Comparison of ENCODE assay signal across 15 cellular contexts in genomic region chr10:102507521-102507920, GRCh38. TPM values are rescaled to one million over a fixed set of nuclear protein-coding genes. Genes with fewer than 3 reads are reported as not detected.
"Had no signal": no experiment of that assay in that cellular context is flagged by ENCODE, and none has a peak within 500 bp of the region (broad histone marks: within the 10 kb centered on the region; RNA-seq: fewer than 3 reads in every experiment).

No MANE protein-coding gene starts in this region.

- H3K36me3 Mint-ChIP-seq: natural killer cell had no signal

- H3K9me3 ChIP-seq: sigmoid colon, thyroid gland had no signal

- H3K4me3 Mint-ChIP-seq: activated naive CD8-positive, alpha-beta T cell treated with anti-CD3 and anti-CD28 coated beads, Interleukin-2, amount 50 U/mL, for 24 hours; activated T-helper 17 cell treated with anti-CD3 and anti-CD28 coated beads, Interleukin-2, amount 50 U/mL, for 72 hours; endodermal cell; natural killer cell; stimulated activated effector memory CD8-positive, alpha-beta T cell treated with anti-CD3 and anti-CD28 coated beads, Interleukin-12 subunit alpha, Interleukin-12 subunit beta, amount 100 ng/mL, for 72 hours had no signal

- H3K27me3 Mint-ChIP-seq: activated naive CD8-positive, alpha-beta T cell treated with anti-CD3 and anti-CD28 coated beads, Interleukin-2, amount 50 U/mL, for 24 hours; activated T-helper 17 cell treated with anti-CD3 and anti-CD28 coated beads, Interleukin-2, amount 50 U/mL, for 72 hours had no signal

- H3K27ac Mint-ChIP-seq: activated naive CD8-positive, alpha-beta T cell treated with anti-CD3 and anti-CD28 coated beads, Interleukin-2, amount 50 U/mL, for 24 hours; endodermal cell; natural killer cell had no signal

- H3K27ac ChIP-seq: sigmoid colon, thyroid gland had no signal

- H3K27me3 ChIP-seq: dorsolateral prefrontal cortex, sigmoid colon, thyroid gland had no signal

- H3K4me3 ChIP-seq: dorsolateral prefrontal cortex, sigmoid colon, thyroid gland had no signal

- H3K9me3 Mint-ChIP-seq: activated naive CD8-positive, alpha-beta T cell treated with anti-CD3 and anti-CD28 coated beads, Interleukin-2, amount 50 U/mL, for 24 hours; activated T-helper 17 cell treated with anti-CD3 and anti-CD28 coated beads, Interleukin-2, amount 50 U/mL, for 72 hours; endodermal cell; natural killer cell; stimulated activated effector memory CD8-positive, alpha-beta T cell treated with anti-CD3 and anti-CD28 coated beads, Interleukin-12 subunit alpha, Interleukin-12 subunit beta, amount 100 ng/mL, for 72 hours had no signal

- ATAC-seq: activated naive CD8-positive, alpha-beta T cell treated with anti-CD3 and anti-CD28 coated beads, Interleukin-2, amount 50 U/mL, for 24 hours; activated T-helper 17 cell treated with anti-CD3 and anti-CD28 coated beads, Interleukin-2, amount 50 U/mL, for 72 hours; natural killer cell; stimulated activated effector memory CD8-positive, alpha-beta T cell treated with anti-CD3 and anti-CD28 coated beads, Interleukin-12 subunit alpha, Interleukin-12 subunit beta, amount 100 ng/mL, for 72 hours had no signal

- DNase-seq: activated CD4-positive, alpha-beta T cell treated with anti-CD3 and anti-CD28 coated beads, Interleukin-2, amount 50 U/mL, for 48 hours; activated naive CD4-positive, alpha-beta T cell treated with Interleukin-2 at 50 U/mL for 16 hours; activated naive CD8-positive, alpha-beta T cell treated with anti-CD3 and anti-CD28 coated beads, Interleukin-2, amount 50 U/mL, for 24 hours; dorsolateral prefrontal cortex; endodermal cell; erythroblast; mesendoderm; natural killer cell; sigmoid colon; stimulated activated CD4-positive, alpha-beta T cell treated with anti-CD3 and anti-CD28 coated beads, Interleukin-12 subunit alpha, Interleukin-12 subunit beta, amount 100 ng/mL, for 4 hours; T-helper 9 cell; thyroid gland had no signal

RNA-seq across cellular contexts. Expression of gene C10orf95, which starts 56.2 kb away (rescaled TPM):
- total RNA-seq: aorta had no signal
